Comparison of ENCODE assay signal across 8 cellular contexts in genomic region chr22:17366830-17367229, GRCh38. TPM values are rescaled to one million over a fixed set of nuclear protein-coding genes. Genes with fewer than 3 reads are reported as not detected.
DNase-seq lines count a peak whose midpoint lies in the region; ATAC-seq and TF ChIP-seq lines count a peak whose summit lies in the region.

No MANE protein-coding gene starts in this region.

- POLR2A ChIA-PET in GM10248 (lab: Yijun Ruan, JAX), result no interaction called here

- peaks cover 8% of the 10 kb centered on the region for H3K79me1 ChIP-seq in trophoblast cell (ENCODE audit: low read length)

- peak overlapping the region; percentile 40 for H4K8ac ChIP-seq in trophoblast cell (ENCODE audit: low read depth, low read length)

- intact Hi-C loops in stomach (cut with DNase I; ENCODE audit: low total_unique reads), result no loop called here

- H4K12ac ChIP-seq in trophoblast cell (ENCODE audit: low read depth, low read length), result no peak overlapping the region

- no peak overlapping the region for H3K4ac ChIP-seq in trophoblast cell (ENCODE audit: low read depth, low read length)

- no peak overlapping the region for H3K23ac ChIP-seq in trophoblast cell (ENCODE audit: low read length)

- TF ChIP-seq CTCF in GM10248 (IDR thresholded peaks at IDR 0.05; ENCODE audit: control extremely low read depth, extremely low read depth, low read depth, missing control alignments), result peak; percentile 15
- no peak for TF ChIP-seq CTCF in stomach (IDR thresholded peaks at IDR 0.05)

- H3K36me3 ChIP-seq in trophoblast cell (ENCODE audit: control insufficient read depth in 1 of 2, insufficient read depth in 2 of 2, low read length in 2 of 2) (no peaks in the 10 kb centered on the region), stomach (no peaks in the 10 kb centered on the region)

- no peak for TF ChIP-seq POLR2A in stomach (IDR thresholded peaks at IDR 0.05)

- H2BK5ac ChIP-seq in trophoblast cell (ENCODE audit: low read depth, low read length, poor library complexity), result no peak overlapping the region

- H3K79me2 ChIP-seq in trophoblast cell (ENCODE audit: control insufficient read depth, insufficient read depth, low read length, poor library complexity), result peaks cover 8% of the 10 kb centered on the region

- H3K4me1 ChIP-seq in trophoblast cell (ENCODE audit: control insufficient read depth in 1 of 2, insufficient read depth in 2 of 2, low read length in 2 of 2) (peaks cover 2 to 7% of the 10 kb centered on the region in 2 experiments), stomach (peaks cover 11 to 35% (median 26%) of the 10 kb centered on the region in 4 donors)

- H3K4me3 ChIP-seq in trophoblast cell (ENCODE audit: low read depth, low read length) (no peak overlapping the region), stomach (no peak overlapping the region)

- H3K27ac ChIP-seq in trophoblast cell (ENCODE audit: low read depth, low read length) (no peak overlapping the region), stomach (no peak overlapping the region)

- no peak overlapping the region for H3K18ac ChIP-seq in trophoblast cell (ENCODE audit: low read length)

- peak; percentile 41 for DNase-seq in GM10248 (ENCODE audit: extremely low spot score)
- peak; percentile 9 for DNase-seq in NCI-H82 treated with DMSO at 0.1 percent for 48 hours (lab: John Stamatoyannopoulos, UW; ENCODE audit: unreplicated experiment)
- DNase-seq in ecto neural progenitor cell (ENCODE audit: low spot score), result peak; percentile 78
- DNase-seq in trophoblast cell, result peak in 1 of 2 donors; percentile 28
- DNase-seq in stomach, result no peak
- no peak for DNase-seq in NCI-H1694 (lab: John Stamatoyannopoulos, UW)

- H3K27me3 ChIP-seq in trophoblast cell (ENCODE audit: insufficient read depth, low read length), result no peaks in the 10 kb centered on the region
- peaks cover 8 to 90% (median 48%) of the 10 kb centered on the region in 3 donors for H3K27me3 ChIP-seq in stomach

- ATAC-seq in HG02973 (IDR thresholded peaks at IDR 0.05; ENCODE audit: unreplicated experiment) (no peak), HG03565 (IDR thresholded peaks at IDR 0.05; ENCODE audit: unreplicated experiment) (no peak)

- TF ChIP-seq EP300 in stomach (IDR thresholded peaks at IDR 0.05), result no peak

- CTCF ChIA-PET in GM10248 (lab: Yijun Ruan, JAX), result interaction anchor here (1.1 to 3.8 kb wide), 2 partner anchors 20 to 195 kb away, joined by 3 to 10 read pairs; no protein-coding TSS in a partner anchor

- peak overlapping the region; percentile 20 for H3K4me2 ChIP-seq in trophoblast cell (ENCODE audit: low read length)

- no peak overlapping the region for H2AFZ ChIP-seq in trophoblast cell (ENCODE audit: insufficient read depth, low read length, poor library complexity)

- H4K91ac ChIP-seq in trophoblast cell (ENCODE audit: low read depth, low read length), result peak overlapping the region; percentile 21

- no peak overlapping the region for H2AK5ac ChIP-seq in trophoblast cell (ENCODE audit: low read length)

- H3K9me3 ChIP-seq in trophoblast cell (ENCODE audit: insufficient read depth, low read depth, low read length) (no peaks in the 10 kb centered on the region), stomach (no peaks in the 10 kb centered on the region)

- peak overlapping the region; percentile 5 for H2BK12ac ChIP-seq in trophoblast cell (ENCODE audit: low read length)

- H2BK120ac ChIP-seq in trophoblast cell (ENCODE audit: insufficient read depth, low read length, poor library complexity), result no peak overlapping the region

- H3K9ac ChIP-seq in trophoblast cell (ENCODE audit: low read length), result no peak overlapping the region

- no CpG with 5 or more reads among the region's 11 CpGs for WGBS in trophoblast cell (ENCODE audit: extremely low coverage, insufficient coverage, insufficient read length)
- WGBS in stomach, 5 donors, result 12 to 16% (median 13%) methylated on average over 11 of the region's 11 CpGs

- H3K14ac ChIP-seq in trophoblast cell (ENCODE audit: low read length), result no peak overlapping the region

RNA-seq across cellular contexts. Expression of gene CECR2, which starts 2.4 kb away (rescaled TPM):
- polyA plus RNA-seq in trophoblast cell (2013), result 4.2 and 4.4 TPM in 2 replicates
- 1 to 10 TPM in 3 of 5 donors, under 1 TPM in 1, not detected in 1; 0.14 to 3.1 (median 1.3) TPM for total RNA-seq in stomach
- polyA plus RNA-seq in stomach, result under 1 TPM; 0.13 to 0.44 (median 0.31) TPM

Comparison
In these comparisons a context has a peak if more than half of its experiments do, and no peak if none do; other contexts are left out.
1. DNase-seq: peak in GM10248 (single experiment), NCI-H82 treated with DMSO at 0.1 percent for 48 hours (single experiment) and ecto neural progenitor cell (single experiment); none in stomach (single experiment) and NCI-H1694 (single experiment).